In the genomic region with DNA sequence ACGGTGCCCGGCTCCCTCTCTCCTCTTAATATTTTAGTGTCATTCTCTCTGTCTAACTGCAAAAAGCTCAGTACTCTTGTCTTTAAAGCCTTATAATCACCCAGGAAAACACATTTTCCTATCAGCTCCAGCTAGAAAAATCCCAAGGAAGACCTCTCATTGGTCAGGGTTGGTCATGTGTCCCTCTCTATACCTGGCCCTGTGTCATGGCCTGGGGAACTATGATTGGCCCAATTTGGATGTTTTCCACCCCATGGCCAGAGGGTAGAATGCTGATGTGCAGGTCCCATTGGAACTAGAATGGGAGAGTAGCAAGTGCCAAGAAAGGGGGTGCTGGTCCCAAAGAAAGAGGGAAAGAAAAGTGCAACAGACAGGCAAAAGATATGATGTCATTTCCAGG, we compare ENCODE assay signal across 23 cellular contexts.
"Had no signal": no experiment of that assay in that cellular context is flagged by ENCODE, and none has a peak within 500 bp of the region (broad histone marks: within the 10 kb centered on the region; RNA-seq: fewer than 3 reads in every experiment).

No MANE protein-coding gene starts in this region.

- H3K4me1 Mint-ChIP-seq: IgD-negative memory B cell had no signal

- H3K4me3 Mint-ChIP-seq: IgD-negative memory B cell had no signal

- H3K36me3 Mint-ChIP-seq: IgD-negative memory B cell had no signal

- H3K4me1 ChIP-seq: SJSA1 had no signal

- DNase-seq: KBM-7, MV-4-11, NCI-H1048, NCI-H1105 treated with DMSO at 0.1 percent for 48 hours, NCI-H1417 treated with DMSO at 0.1 percent for 48 hours, NCI-H146, NCI-H187, NCI-H2029, NCI-H2081 treated with DMSO at 0.1 percent for 48 hours, NCI-H2171, NCI-H226, NCI-H446, NCI-H510A, NCI-H524 treated with DMSO at 0.1 percent for 48 hours, NCI-H69, NCI-H774, Right ventricle myocardium superior, RPMI8226, SIG-M5 had no signal

- H3K27me3 ChIP-seq: SJSA1 had no signal

- H3K36me3 ChIP-seq: SJSA1 had no signal

- H3K4me3 ChIP-seq: SJSA1, SK-N-MC had no signal

- FAIRE-seq: RCC 7860 had no signal

- H3K9me3 Mint-ChIP-seq: IgD-negative memory B cell had no signal

- H3K9me3 ChIP-seq: SJSA1 had no signal

- H3K27ac ChIP-seq: SJSA1, SK-N-MC had no signal

- H3K27ac Mint-ChIP-seq: IgD-negative memory B cell had no signal
